ENCODE assay signal across 27 cellular contexts in the genomic region with DNA sequence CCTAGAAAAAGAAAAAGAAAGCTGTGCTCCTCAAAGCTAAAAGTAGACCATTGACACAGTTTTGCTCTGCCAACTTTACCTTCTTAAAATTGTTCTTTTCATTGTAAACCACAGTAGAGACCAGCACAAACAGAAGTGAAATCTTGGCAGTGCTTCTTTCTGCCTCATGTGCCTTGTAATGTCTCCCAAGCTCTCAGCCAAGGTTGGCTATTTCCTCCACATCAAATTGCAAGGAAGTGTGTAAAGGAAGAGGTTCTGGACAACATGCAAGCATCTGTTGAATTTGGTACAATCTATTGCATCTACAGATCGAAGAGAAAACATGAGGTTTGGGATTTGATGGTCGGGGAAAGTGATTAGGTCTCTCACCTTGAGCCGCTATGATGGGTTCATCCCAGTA.
"Had no signal": no experiment of that assay in that cellular context is flagged by ENCODE, and none has a peak within 500 bp of the region (broad histone marks: within the 10 kb centered on the region; RNA-seq: fewer than 3 reads in every experiment).

No MANE protein-coding gene starts in this region.

- H3K4me2 ChIP-seq: smooth muscle cell had no signal

- H3K4me1 Mint-ChIP-seq: immature natural killer cell; memory B cell; naive thymus-derived CD8-positive, alpha-beta T cell; nephron; neural crest cell; stimulated activated memory B cell treated with anti-CD40 and anti-IgM and Interleukin-4, amounts not matched to agents 10 μg/mL and 1 μg/mL and 100 μg/mL, for 72 hours had no signal

- H3K27ac ChIP-seq: left ventricle myocardium inferior, neutrophil, parathyroid adenoma, right atrium auricular region, right lobe of liver, tibial nerve, uterus had no signal

- H3K9ac ChIP-seq: parathyroid adenoma had no signal

- H3K4me1 ChIP-seq: left ventricle myocardium inferior, parathyroid adenoma, right atrium auricular region, right lobe of liver, tibial nerve, uterus had no signal

- H3K27me3 Mint-ChIP-seq: progenitor cell of endocrine pancreas; stimulated activated memory B cell treated with anti-CD40 and anti-IgM and Interleukin-4, amounts not matched to agents 10 μg/mL and 1 μg/mL and 100 μg/mL, for 72 hours had no signal

- ATAC-seq: naive thymus-derived CD8-positive, alpha-beta T cell; right lobe of liver; stimulated activated memory B cell treated with anti-CD40 and anti-IgM and Interleukin-4, amounts not matched to agents 10 μg/mL and 1 μg/mL and 100 μg/mL, for 72 hours; stimulated activated naive CD8-positive, alpha-beta T cell treated with anti-CD3 and anti-CD28 coated beads, Interleukin-15, amount 100 ng/mL, for 72 hours had no signal

- H3K9me3 ChIP-seq: left ventricle myocardium inferior, neutrophil, right atrium auricular region, right lobe of liver, tibial nerve, uterus had no signal

- H3K9me3 Mint-ChIP-seq: memory B cell; stimulated activated memory B cell treated with anti-CD40 and anti-IgM and Interleukin-4, amounts not matched to agents 10 μg/mL and 1 μg/mL and 100 μg/mL, for 72 hours; stimulated activated naive CD8-positive, alpha-beta T cell treated with anti-CD3 and anti-CD28 coated beads, Interleukin-15, amount 100 ng/mL, for 72 hours had no signal

- DNase-seq: hypothalamus; immature natural killer cell; kidney; left ventricle myocardium inferior; naive thymus-derived CD8-positive, alpha-beta T cell; occipital lobe; right lobe of liver; stimulated activated CD4-positive, alpha-beta T cell treated with anti-CD3 and anti-CD28 coated beads, Interleukin-1b, Interleukin-23, amount 100 ng/mL, for 48 hours; stimulated activated CD4-positive, alpha-beta T cell treated with anti-CD3 and anti-CD28 coated beads, Interleukin-2, amount 100 ng/mL, for 48 hours; stimulated activated CD4-positive, alpha-beta T cell treated with anti-CD3 and anti-CD28 coated beads, Interleukin-4, amount 100 ng/mL, for 4 hours; stimulated activated CD8-positive, alpha-beta memory T cell treated with anti-CD3 and anti-CD28 coated beads, Interleukin-4, amount 100 ng/mL, for 48 hours; stimulated activated naive CD4-positive, alpha-beta T cell treated with Interleukin-2 at 50 U/mL for 16 hours; stimulated activated naive CD8-positive, alpha-beta T cell treated with anti-CD3 and anti-CD28 coated beads, Interleukin-15, amount 100 ng/mL, for 72 hours; substantia nigra; uterus had no signal

- H3K36me3 ChIP-seq: left ventricle myocardium inferior, neutrophil, right atrium auricular region, right lobe of liver, tibial nerve, uterus had no signal

- H3K27me3 ChIP-seq: right atrium auricular region, right lobe of liver, tibial nerve, uterus had no signal

- H3K79me2 ChIP-seq: parathyroid adenoma had no signal

- H3K4me3 ChIP-seq: left ventricle myocardium inferior, lung, right atrium auricular region, right lobe of liver, smooth muscle cell, tibial nerve, uterus had no signal

- H2AFZ ChIP-seq: parathyroid adenoma had no signal

- H3K4me3 Mint-ChIP-seq: immature natural killer cell; memory B cell; naive thymus-derived CD8-positive, alpha-beta T cell; nephron; neural crest cell; stimulated activated memory B cell treated with anti-CD40 and anti-IgM and Interleukin-4, amounts not matched to agents 10 μg/mL and 1 μg/mL and 100 μg/mL, for 72 hours; stimulated activated naive CD8-positive, alpha-beta T cell treated with anti-CD3 and anti-CD28 coated beads, Interleukin-15, amount 100 ng/mL, for 72 hours; type B pancreatic cell had no signal

- H3K27ac Mint-ChIP-seq: immature natural killer cell; memory B cell; naive thymus-derived CD8-positive, alpha-beta T cell; nephron; progenitor cell of endocrine pancreas; stimulated activated memory B cell treated with anti-CD40 and anti-IgM and Interleukin-4, amounts not matched to agents 10 μg/mL and 1 μg/mL and 100 μg/mL, for 72 hours; stimulated activated naive CD8-positive, alpha-beta T cell treated with anti-CD3 and anti-CD28 coated beads, Interleukin-15, amount 100 ng/mL, for 72 hours; type B pancreatic cell had no signal

- H3K36me3 Mint-ChIP-seq: immature natural killer cell; memory B cell; naive thymus-derived CD8-positive, alpha-beta T cell; stimulated activated memory B cell treated with anti-CD40 and anti-IgM and Interleukin-4, amounts not matched to agents 10 μg/mL and 1 μg/mL and 100 μg/mL, for 72 hours; type B pancreatic cell had no signal
